ENCODE assay signal across 11 cellular contexts in genomic region chr1:91583326-91583755, GRCh38.
DNase-seq lines count a peak whose midpoint lies in the region; ATAC-seq and TF ChIP-seq lines count a peak whose summit lies in the region.
"Had no signal": no experiment of that assay in that cellular context is flagged by ENCODE, and none has a peak within 500 bp of the region (broad histone marks: within the 10 kb centered on the region; RNA-seq: fewer than 3 reads in every experiment).

No MANE protein-coding gene starts in this region.

- DNase-seq in NCI-H1417 (lab: John Stamatoyannopoulos, UW), result peak in 2 of 3 experiments; percentile 42 to 53
- no peak for DNase-seq in NCI-H1417 treated with DMSO at 0.1 percent for 48 hours (lab: John Stamatoyannopoulos, UW)
- DNase-seq in NCI-H2171 treated with DMSO at 0.1 percent for 48 hours (lab: John Stamatoyannopoulos, UW), result peak; percentile 82
- DNase-seq in esophagus squamous epithelium (lab: John Stamatoyannopoulos, UW), result no peak
- no peak for DNase-seq in smooth muscle cell (lab: John Stamatoyannopoulos, UW; ENCODE audit: unreplicated experiment)
- DNase-seq in stimulated activated CD4-positive, alpha-beta T cell treated with anti-CD3 and anti-CD28 coated beads, Interleukin-12 subunit alpha, Interleukin-12 subunit beta, amount 100 ng/mL, for 4 hours, result no peak
- no peak for DNase-seq in OCI-M1 (lab: John Stamatoyannopoulos, UW)
- DNase-seq: NCI-H1930 had no signal

- no peak for ATAC-seq in HG03442 (IDR thresholded peaks at IDR 0.05; ENCODE audit: unreplicated experiment)

- H3K4me3 ChIP-seq in esophagus squamous epithelium, result no peak overlapping the region
- H3K4me3 ChIP-seq in smooth muscle cell, result no peak overlapping the region
- H3K4me3 ChIP-seq: cardiac muscle cell had no signal

- H3K4me1 ChIP-seq in esophagus squamous epithelium (peaks cover 0 to 11% (median 0%) of the 10 kb centered on the region in 3 donors), smooth muscle cell (ENCODE audit: low read depth) (no peaks in the 10 kb centered on the region)
- H3K4me1 ChIP-seq: parathyroid adenoma had no signal

- H3K79me2 ChIP-seq in smooth muscle cell (ENCODE audit: low read depth), result no peaks in the 10 kb centered on the region
- H3K79me2 ChIP-seq: parathyroid adenoma had no signal

- TF ChIP-seq CTCF in esophagus squamous epithelium (IDR thresholded peaks at IDR 0.05) (no peak), smooth muscle cell (IDR thresholded peaks at IDR 0.05; ENCODE audit: borderline replicate concordance, insufficient read depth, poor library complexity, severe bottlenecking) (no peak)

- WGBS in esophagus squamous epithelium, 2 donors, result 52 to 72% methylated on average over 5 to 7 of the region's 7 CpGs
- 68% methylated on average over 7 of the region's 7 CpGs for WGBS in smooth muscle cell (ENCODE audit: low lambda C conversion rate)

- H3K27ac ChIP-seq in esophagus squamous epithelium, result peak overlapping the region in 3 of 4 donors; percentile 64 to 85 (median 66)
- peak overlapping the region; percentile 41 for H3K27ac ChIP-seq in smooth muscle cell (ENCODE audit: low read depth)
- H3K27ac ChIP-seq: cardiac muscle cell, parathyroid adenoma had no signal

- H3K9me3 ChIP-seq in esophagus squamous epithelium, result no peaks in the 10 kb centered on the region
- no peaks in the 10 kb centered on the region for H3K9me3 ChIP-seq in smooth muscle cell (replicated peaks; ENCODE audit: low read depth)

- H3K9ac ChIP-seq in smooth muscle cell (ENCODE audit: low read depth), result no peak overlapping the region
- H3K9ac ChIP-seq: parathyroid adenoma had no signal

- H3F3A ChIP-seq in smooth muscle cell (ENCODE audit: low read depth), result peaks cover 14% of the 10 kb centered on the region

- H2AFZ ChIP-seq in smooth muscle cell (ENCODE audit: low read depth), result no peak overlapping the region
- H2AFZ ChIP-seq: parathyroid adenoma had no signal

- H4K20me1 ChIP-seq in smooth muscle cell (ENCODE audit: low read depth), result no peaks in the 10 kb centered on the region

- H3K27me3 ChIP-seq in esophagus squamous epithelium (no peaks in the 10 kb centered on the region), smooth muscle cell (ENCODE audit: low read depth) (no peaks in the 10 kb centered on the region)
- H3K27me3 ChIP-seq: cardiac muscle cell had no signal

- no peaks in the 10 kb centered on the region for H3K36me3 ChIP-seq in esophagus squamous epithelium
- no peaks in the 10 kb centered on the region for H3K36me3 ChIP-seq in smooth muscle cell (ENCODE audit: low read depth)
- H3K36me3 ChIP-seq: cardiac muscle cell had no signal

- no peak overlapping the region for H3K4me2 ChIP-seq in smooth muscle cell

- TF ChIP-seq POLR2A in esophagus squamous epithelium (IDR thresholded peaks at IDR 0.05), result no peak

- intact Hi-C loops in esophagus squamous epithelium (cut with DNase I), result no loop called here

Comparison
In these comparisons a context has a peak if more than half of its experiments do, and no peak if none do; other contexts are left out.
1. DNase-seq: peak in NCI-H1417 (2 of 3) and NCI-H2171 treated with DMSO at 0.1 percent for 48 hours (single experiment); none in NCI-H1417 treated with DMSO at 0.1 percent for 48 hours (single experiment), esophagus squamous epithelium (single experiment), smooth muscle cell (single experiment), stimulated activated CD4-positive, alpha-beta T cell treated with anti-CD3 and anti-CD28 coated beads, Interleukin-12 subunit alpha, Interleukin-12 subunit beta, amount 100 ng/mL, for 4 hours (single experiment) and OCI-M1 (single experiment).